ENCODE assay signal across 20 cellular contexts in genomic region chr3:112873632-112874031, GRCh38. TPM values are rescaled to one million over a fixed set of nuclear protein-coding genes. Genes with fewer than 3 reads are reported as not detected.
DNase-seq lines count a peak whose midpoint lies in the region; ATAC-seq and TF ChIP-seq lines count a peak whose summit lies in the region.
"Had no signal": no experiment of that assay in that cellular context is flagged by ENCODE, and none has a peak within 500 bp of the region (broad histone marks: within the 10 kb centered on the region; RNA-seq: fewer than 3 reads in every experiment).

No MANE protein-coding gene starts in this region.

- peak overlapping the region; percentile 83 for H2AFZ ChIP-seq in OCI-LY7 (ENCODE audit: low read length)
- H2AFZ ChIP-seq: hepatocyte had no signal

- H3K9me3 ChIP-seq in OCI-LY7 (ENCODE audit: low read length): peaks cover 24% of the 10 kb centered on the region; the same call in 1 of the 2 replicates
- H3K9me3 ChIP-seq: BE2C, suprapubic skin had no signal

- H3K36me3 ChIP-seq in OCI-LY7 (ENCODE audit: insufficient read depth, low read length): no peaks in the 10 kb centered on the region
- H3K36me3 ChIP-seq: BE2C, sigmoid colon, suprapubic skin had no signal

- H3K9me2 ChIP-seq in OCI-LY7 (ENCODE audit: insufficient read depth, low read length): no peaks in the 10 kb centered on the region

- no peaks in the 10 kb centered on the region for H4K20me1 ChIP-seq in OCI-LY7 (ENCODE audit: insufficient read depth, low read length)

- CTCF ChIA-PET in OCI-LY7 (lab: Charles Lee; ENCODE audit: unreplicated experiment): no interaction called here

- no peak for TF ChIP-seq CTCF in OCI-LY7 (conservative IDR thresholded peaks at IDR 0.05; ENCODE audit: low read length)

- no TSS peak for BruUV-seq in OCI-LY7 (replicated peaks; lab: Mats Ljungman, UMichigan)

- peaks cover 32% of the 10 kb centered on the region for H3K4me1 ChIP-seq in OCI-LY7 (ENCODE audit: insufficient read depth, low read length, poor library complexity, severe bottlenecking)
- H3K4me1 ChIP-seq: BE2C, sigmoid colon, suprapubic skin had no signal

- peak overlapping the region; percentile 36 for H3K4me3 ChIP-seq in OCI-LY7 (ENCODE audit: low read depth, low read length, poor library complexity, severe bottlenecking)
- H3K4me3 ChIP-seq: hepatocyte, sigmoid colon, suprapubic skin had no signal

- H3K4me2 ChIP-seq in OCI-LY7 (ENCODE audit: low read length): peak overlapping the region; percentile 67
- H3K4me2 ChIP-seq: hepatocyte had no signal

- no peaks in the 10 kb centered on the region for H3K79me2 ChIP-seq in OCI-LY7 (ENCODE audit: insufficient read depth, low read depth, low read length)
- H3K79me2 ChIP-seq: hepatocyte had no signal

- POLR2A ChIA-PET in OCI-LY7 (lab: Charles Lee): interaction anchor here (0.6 kb wide), 2 partner anchors 292 to 1565 kb away, joined by 3 to 4 read pairs; no protein-coding TSS in a partner anchor

- ATAC-seq in GM18517 (IDR thresholded peaks at IDR 0.05; ENCODE audit: unreplicated experiment) (peak; percentile 68), GM21576 (IDR thresholded peaks at IDR 0.05; ENCODE audit: unreplicated experiment) (peak; percentile 82), HG03159 (IDR thresholded peaks at IDR 0.05; ENCODE audit: unreplicated experiment) (peak; percentile 82), HG03045 (IDR thresholded peaks at IDR 0.05; ENCODE audit: unreplicated experiment) (no peak)
- ATAC-seq: activated CD8-positive, alpha-beta memory T cell treated with anti-CD3 and anti-CD28 coated beads, Interleukin-2, amount 10 ng/mL, durations not matched to agents 7 days and 5 days; HepG2; left lobe of liver had no signal

- peak overlapping the region; percentile 32 for H3K27ac ChIP-seq in OCI-LY7 (ENCODE audit: low read depth, low read length, poor library complexity, severe bottlenecking)
- H3K27ac ChIP-seq: hepatocyte, sigmoid colon, suprapubic skin had no signal

- DNase-seq in OCI-LY7 (ENCODE audit: low spot score): peak; percentile 60
- no peak for DNase-seq in stimulated activated CD4-positive, alpha-beta T cell treated with anti-CD3 and anti-CD28 coated beads, Interleukin-2, amount 100 ng/mL, for 24 hours
- no peak for DNase-seq in activated naive CD4-positive, alpha-beta T cell treated with Interleukin-2 at 50 U/mL for 16 hours
- DNase-seq in activated CD4-positive, CD25-positive, alpha-beta regulatory T cell treated with anti-CD3 and anti-CD28 coated beads, Interleukin-2, amount 50 U/mL, for 72 hours: no peak
- DNase-seq: activated CD8-positive, alpha-beta memory T cell treated with anti-CD3 and anti-CD28 coated beads, Interleukin-2, amount 10 ng/mL, durations not matched to agents 7 days and 5 days; activated naive CD8-positive, alpha-beta T cell treated with anti-CD3 and anti-CD28 coated beads for 36 hours; BE2C; NCI-H146; NCI-H69; SHP77; sigmoid colon had no signal

- intact Hi-C loops in OCI-LY7 (cut with micrococcal nuclease; ENCODE audit: unreplicated experiment): no loop called here

RNA-seq across cellular contexts. Expression of gene CD200R1L, which starts 27.0 kb away (rescaled TPM):
- not detected in 2 replicates for total RNA-seq in OCI-LY7 (2014; rRNA removed; shearing (Covaris generic))
- total RNA-seq in OCI-LY7 (2022): not detected in 2 replicates
- total RNA-seq: activated CD8-positive, alpha-beta memory T cell treated with anti-CD3 and anti-CD28 coated beads, Interleukin-2, amount 10 ng/mL, durations not matched to agents 7 days and 5 days; activated naive CD8-positive, alpha-beta T cell treated with anti-CD3 and anti-CD28 coated beads for 36 hours; chondrocyte; hepatocyte; HepG2; left lobe of liver; sigmoid colon; suprapubic skin had no signal
